Comparison of ENCODE assay signal across 27 cellular contexts in genomic region chr3:127613406-127613805, GRCh38. TPM values are rescaled to one million over a fixed set of nuclear protein-coding genes. Genes with fewer than 3 reads are reported as not detected.
A peak's percentile ranks its signal among the peaks of the same experiment; 100 is the strongest.
DNase-seq lines count a peak whose midpoint lies in the region; ATAC-seq, FAIRE-seq and TF ChIP-seq lines count a peak whose summit lies in the region.
"Had no signal": no experiment of that assay in that cellular context is flagged by ENCODE, and none has a peak within 500 bp of the region (broad histone marks: within the 10 kb centered on the region; RNA-seq: fewer than 3 reads in every experiment).

No MANE protein-coding gene starts in this region.

- no peak overlapping the region for H2AFZ ChIP-seq in HepG2 (ENCODE audit: low read length)

- no peak overlapping the region for H3K9ac ChIP-seq in liver (ENCODE audit: low read depth in 1 of 2, low read length in 2 of 2)
- no peak overlapping the region for H3K9ac ChIP-seq in HepG2 (ENCODE audit: insufficient read depth, low read depth, low read length)
- H3K9ac ChIP-seq in adipocyte (ENCODE audit: low read length), result no peak overlapping the region

- H4K20me1 ChIP-seq in HepG2 (ENCODE audit: insufficient read depth, low read length), result no peaks in the 10 kb centered on the region

- no peak for TF ChIP-seq EP300 in HepG2 (IDR thresholded peaks at IDR 0.05; ENCODE audit: low read depth in 2 of 2, low read length in 2 of 2)
- no peak for TF ChIP-seq EP300 in HepG2 (CRISPR knock-in tag; IDR thresholded peaks at IDR 0.05; ENCODE audit: borderline replicate concordance)

- TF ChIP-seq RAD21 in liver (IDR thresholded peaks at IDR 0.05) (no peak), HepG2 (CRISPR knock-in tag; IDR thresholded peaks at IDR 0.05) (no peak)

- CTCF ChIA-PET in HepG2 (lab: Yijun Ruan, JAX; ENCODE audit: low intra/inter-chr PET ratio, low total read pairs), result no interaction called here

- DNase-seq in HepG2 (ENCODE audit: low spot score), result no peak
- DNase-seq in adipocyte (ENCODE audit: low read depth), result peak; percentile 23
- peak; percentile 6 for DNase-seq in fibroblast of mammary gland (ENCODE audit: low read depth)
- DNase-seq in aorta, result peak; percentile 72 to 81
- no peak for DNase-seq in RPMI8226
- no peak for DNase-seq in activated effector memory CD4-positive, alpha-beta T cell treated with Interleukin-2 at 50 U/mL for 16 hours
- DNase-seq: activated CD4-positive, alpha-beta T cell treated with anti-CD3 and anti-CD28 coated beads for 48 hours; activated CD8-positive, alpha-beta memory T cell treated with anti-CD3 and anti-CD28 coated beads, Interleukin-2, amount 10 ng/mL, durations not matched to agents 7 days and 5 days; brain microvascular endothelial cell; DMS 273 treated with DMSO at 0.1 percent for 48 hours; heart left ventricle; immature natural killer cell; left ventricle myocardium superior; NCI-H1092 treated with DMSO at 0.1 percent for 48 hours; NCI-H1930; NCI-H446; SJCRH30; stimulated activated CD4-positive, alpha-beta T cell treated with anti-CD3 and anti-CD28 coated beads, Interleukin-2, amount 100 ng/mL, for 24 hours; uterus had no signal

- in situ Hi-C loops in HepG2 (cut with HindIII; ENCODE audit: extremely low pct_ligation_motif_present, low pct_unique_long_range_greater_than_20kb), result no loop called here

- H3K79me2 ChIP-seq in HepG2 (ENCODE audit: insufficient read depth, low read length), result no peaks in the 10 kb centered on the region

- ATAC-seq in HepG2 (no peak), aorta (ENCODE audit: low FRiP score) (no peak), HG03175 (IDR thresholded peaks at IDR 0.05; ENCODE audit: unreplicated experiment) (no peak)
- ATAC-seq: activated CD8-positive, alpha-beta memory T cell treated with anti-CD3 and anti-CD28 coated beads, Interleukin-2, amount 10 ng/mL, durations not matched to agents 7 days and 5 days; HCT116; heart left ventricle; left ventricle myocardium superior; Panc1; stimulated activated effector memory CD8-positive, alpha-beta T cell treated with anti-CD3 and anti-CD28 coated beads, Interleukin-12 subunit alpha, Interleukin-12 subunit beta, amount 100 ng/mL, for 72 hours had no signal

- H3K27ac ChIP-seq in liver (ENCODE audit: low read depth in 1 of 2, low read length in 2 of 2), result no peak overlapping the region
- H3K27ac ChIP-seq in HepG2 (ENCODE audit: extremely low read length, insufficient read depth, low read length), result no peak overlapping the region
- no peak overlapping the region for H3K27ac ChIP-seq in aorta (ENCODE audit: low read depth in 1 of 2, low read length in 2 of 2)
- H3K27ac ChIP-seq: brain microvascular endothelial cell, heart left ventricle, SJCRH30, skin epidermis, suprapubic skin, uterus had no signal

- no TSS peak for BruUV-seq in HepG2 (replicated peaks; lab: Mats Ljungman, UMichigan)

- POLR2A ChIA-PET in HepG2 (lab: Yijun Ruan, JAX), result no interaction called here

- H3K4me1 ChIP-seq in liver (ENCODE audit: control insufficient read depth in 4 of 4, insufficient read depth in 4 of 4, low read length in 3 of 4), result peaks cover 5 to 14% (median 8%) of the 10 kb centered on the region in 4 donors
- peaks cover 6% of the 10 kb centered on the region; the same call in 1 of the 2 replicates for H3K4me1 ChIP-seq in HepG2 (ENCODE audit: insufficient read depth, low read length)
- peaks cover 10% of the 10 kb centered on the region for H3K4me1 ChIP-seq in adipocyte (ENCODE audit: control insufficient read depth, insufficient read depth, low read length)
- H3K4me1 ChIP-seq in aorta (ENCODE audit: control insufficient read depth in 1 of 2, insufficient read depth in 2 of 2, low read length in 2 of 2), result peaks cover 0 to 3% of the 10 kb centered on the region in 2 donors
- H3K4me1 ChIP-seq: SJCRH30, suprapubic skin, uterus had no signal

- H3K9me3 ChIP-seq in liver (ENCODE audit: control insufficient read depth in 4 of 4, low read length in 3 of 4), result no peaks in the 10 kb centered on the region
- no peaks in the 10 kb centered on the region for H3K9me3 ChIP-seq in HepG2 (ENCODE audit: low read length)
- no peaks in the 10 kb centered on the region for H3K9me3 ChIP-seq in adipocyte (ENCODE audit: control insufficient read depth, low read length)
- no peaks in the 10 kb centered on the region for H3K9me3 ChIP-seq in aorta (ENCODE audit: control insufficient read depth, low read length)
- H3K9me3 ChIP-seq: heart left ventricle, SJCRH30, suprapubic skin, uterus had no signal

- H3K4me3 ChIP-seq in liver (ENCODE audit: low read depth in 1 of 3, low read length in 3 of 3) (no peak overlapping the region), HepG2 (replicated peaks in 1 of 3; ENCODE audit: insufficient read depth in 1 of 3, low read depth in 2 of 3, low read length in 3 of 3) (no peak overlapping the region), adipocyte (ENCODE audit: low read length) (no peak overlapping the region), fibroblast of mammary gland (ENCODE audit: control insufficient read depth, low read depth, low read length) (no peak overlapping the region), aorta (ENCODE audit: low read length in 2 of 2) (no peak overlapping the region)
- H3K4me3 ChIP-seq: heart left ventricle, SJCRH30, skin epidermis, suprapubic skin, uterus had no signal

- intact Hi-C loops in HepG2 (cut with micrococcal nuclease; ENCODE audit: unreplicated experiment), result no loop called here
- intact Hi-C loops in aorta (cut with DNase I), result no loop called here

- H3K27me3 ChIP-seq in liver (ENCODE audit: control insufficient read depth in 4 of 4, insufficient read depth in 4 of 4, low read length in 3 of 4) (no peaks in the 10 kb centered on the region), HepG2 (ENCODE audit: control insufficient read depth in 1 of 2, insufficient read depth in 2 of 2, low read length in 2 of 2) (no peaks in the 10 kb centered on the region), adipocyte (replicated peaks; ENCODE audit: control insufficient read depth, insufficient read depth, low read length) (no peaks in the 10 kb centered on the region), aorta (ENCODE audit: control insufficient read depth in 1 of 2, insufficient read depth in 2 of 2, low read length in 1 of 2) (no peaks in the 10 kb centered on the region)
- H3K27me3 ChIP-seq: brain microvascular endothelial cell, heart left ventricle, SJCRH30, suprapubic skin, uterus had no signal

- peaks cover 0 to 3% (median under 1%) of the 10 kb centered on the region in 4 donors for H3K36me3 ChIP-seq in liver (ENCODE audit: control insufficient read depth in 4 of 4, insufficient read depth in 3 of 4, low read depth in 1 of 4, low read length in 3 of 4)
- peaks cover 30 to 92% of the 10 kb centered on the region in 2 experiments for H3K36me3 ChIP-seq in HepG2 (replicated peaks in 1 of 2; ENCODE audit: control insufficient read depth in 1 of 2, insufficient read depth in 2 of 2, low read length in 2 of 2)
- peaks cover 7% of the 10 kb centered on the region for H3K36me3 ChIP-seq in adipocyte (ENCODE audit: control insufficient read depth, insufficient read depth, low read length, severe bottlenecking)
- no peaks in the 10 kb centered on the region for H3K36me3 ChIP-seq in aorta (ENCODE audit: control insufficient read depth in 1 of 2, insufficient read depth in 2 of 2, low read length in 1 of 2)
- H3K36me3 ChIP-seq: uterus had no signal

- TF ChIP-seq CTCF in liver (IDR thresholded peaks at IDR 0.05; ENCODE audit: low read depth, low read length, missing input control) (no peak), HepG2 (CRISPR knock-in tag; IDR thresholded peaks at IDR 0.05) (no peak), fibroblast of mammary gland (conservative IDR thresholded peaks at IDR 0.05; ENCODE audit: control insufficient read depth, insufficient read depth, low read depth, low read length) (no peak)

- no peak for FAIRE-seq in HepG2 (lab: Jason Lieb, UNC)
- FAIRE-seq: HTR-8/SVneo had no signal

- TF ChIP-seq POLR2A in HepG2 (IDR thresholded peaks at IDR 0.05; ENCODE audit: insufficient read depth in 1 of 2, low read depth in 2 of 2, low read length in 2 of 2), result no peak

- H3K4me2 ChIP-seq in HepG2 (ENCODE audit: low read depth, low read length), result no peak overlapping the region

RNA-seq across cellular contexts. Expression of gene MCM2, which starts 15.2 kb away (rescaled TPM):
- total RNA-seq in liver (10 to 100 TPM in 1 of 2 donors, 1 to 10 TPM in 1; 2.1 to 98.8 TPM), HepG2 (2016; rRNA removed; fragmentation: Illumina TruSeq; extraction: Trizol) (133 and 134 TPM in 2 replicates), aorta (1 to 10 TPM; 3.5 to 5.1 TPM)
- polyA plus RNA-seq in liver (1 to 10 TPM in 1 of 2 donors, under 1 TPM in 1; 0.58 to 3.4 TPM), HepG2 (2011; rRNA removed) (34.3 and 43.5 TPM in 2 replicates), aorta (1 to 10 TPM; 1.6 to 2.1 TPM)
- total RNA-seq in HepG2 (2016; cell fraction: cytosol; rRNA removed; fragmentation: Illumina TruSeq; extraction: Trizol; ENCODE audit: low read depth), result 22.3 and 24.9 TPM in 2 replicates
- total RNA-seq in HepG2 (2016; cell fraction: insoluble cytoplasmic fraction; rRNA removed; fragmentation: Illumina TruSeq; extraction: Trizol), result 115 and 130 TPM in 2 replicates
- 33.8 and 39.4 TPM in 2 replicates for total RNA-seq in HepG2 (2016; cell fraction: membrane; rRNA removed; fragmentation: Illumina TruSeq; extraction: Trizol)
- 68.8 and 75.2 TPM in 2 replicates for total RNA-seq in HepG2 (2016; cell fraction: nucleus; rRNA removed; fragmentation: Illumina TruSeq; extraction: Trizol)
- polyA plus RNA-seq in HepG2 (2011; cell fraction: cytosol; rRNA removed), result 28.9 and 46.8 TPM in 2 replicates
- 34.6 and 57.1 TPM in 2 replicates for polyA plus RNA-seq in HepG2 (2011; cell fraction: nucleus; rRNA removed)
- 19.7 and 32.1 TPM in 2 replicates for polyA plus RNA-seq in HepG2 (2012)
- polyA plus RNA-seq in HepG2 (2016; cell fraction: cytosol; fragmentation: Illumina TruSeq; extraction: Trizol; ENCODE audit: low read depth), result 7.2 and 8.0 TPM in 2 replicates
- 74.7 and 93.0 TPM in 2 replicates for polyA plus RNA-seq in HepG2 (2016; cell fraction: insoluble cytoplasmic fraction; fragmentation: Illumina TruSeq; extraction: Trizol; ENCODE audit: low read depth)
- polyA plus RNA-seq in HepG2 (2016; cell fraction: membrane; fragmentation: Illumina TruSeq; extraction: Trizol; ENCODE audit: low read depth), result 14.0 and 16.6 TPM in 2 replicates
- polyA plus RNA-seq in HepG2 (2016; cell fraction: nucleus; fragmentation: Illumina TruSeq; extraction: Trizol; ENCODE audit: insufficient read depth, low read depth), result 65.8 and 73.2 TPM in 2 replicates
- 166 and 435 TPM in 2 replicates for polyA minus RNA-seq in HepG2 (2011; rRNA and poly(A)+ RNA removed; ENCODE audit: low replicate concordance)
- 38.0 and 60.1 TPM in 2 replicates for polyA minus RNA-seq in HepG2 (2011; cell fraction: cytosol; rRNA and poly(A)+ RNA removed)
- polyA minus RNA-seq in HepG2 (2011; cell fraction: nucleus; rRNA and poly(A)+ RNA removed), result 20.4 and 28.2 TPM in 2 replicates

RNA-seq across cellular contexts. Expression of gene PODXL2, which starts 15.6 kb away (rescaled TPM):
- total RNA-seq in liver (1 to 10 TPM in 1 of 2 donors, under 1 TPM in 1; 0.67 to 1.4 TPM), HepG2 (2016; rRNA removed; fragmentation: Illumina TruSeq; extraction: Trizol) (13.5 and 25.1 TPM in 2 replicates), aorta (1 to 10 TPM; 2.2 to 4.0 TPM)
- polyA plus RNA-seq in liver (1 to 10 TPM in 1 of 2 donors, under 1 TPM in 1; 0.47 to 1.1 TPM), HepG2 (2011; rRNA removed) (20.4 and 31.7 TPM in 2 replicates), aorta (1 to 10 TPM; 1.3 to 1.9 TPM)
- 11.1 and 12.1 TPM in 2 replicates for total RNA-seq in HepG2 (2016; cell fraction: cytosol; rRNA removed; fragmentation: Illumina TruSeq; extraction: Trizol; ENCODE audit: low read depth)
- 12.9 and 25.2 TPM in 2 replicates for total RNA-seq in HepG2 (2016; cell fraction: insoluble cytoplasmic fraction; rRNA removed; fragmentation: Illumina TruSeq; extraction: Trizol)
- 17.4 and 19.2 TPM in 2 replicates for total RNA-seq in HepG2 (2016; cell fraction: membrane; rRNA removed; fragmentation: Illumina TruSeq; extraction: Trizol)
- total RNA-seq in HepG2 (2016; cell fraction: nucleus; rRNA removed; fragmentation: Illumina TruSeq; extraction: Trizol), result 22.7 and 24.9 TPM in 2 replicates
- 24.7 and 33.2 TPM in 2 replicates for polyA plus RNA-seq in HepG2 (2011; cell fraction: cytosol; rRNA removed)
- polyA plus RNA-seq in HepG2 (2011; cell fraction: nucleus; rRNA removed), result 25.3 and 29.3 TPM in 2 replicates
- 12.3 and 15.4 TPM in 2 replicates for polyA plus RNA-seq in HepG2 (2012)
- polyA plus RNA-seq in HepG2 (2016; cell fraction: cytosol; fragmentation: Illumina TruSeq; extraction: Trizol; ENCODE audit: low read depth), result 13.5 and 14.7 TPM in 2 replicates
- 12.3 and 15.0 TPM in 2 replicates for polyA plus RNA-seq in HepG2 (2016; cell fraction: insoluble cytoplasmic fraction; fragmentation: Illumina TruSeq; extraction: Trizol; ENCODE audit: low read depth)
- 18.5 and 19.8 TPM in 2 replicates for polyA plus RNA-seq in HepG2 (2016; cell fraction: membrane; fragmentation: Illumina TruSeq; extraction: Trizol; ENCODE audit: low read depth)
- 39.4 and 41.1 TPM in 2 replicates for polyA plus RNA-seq in HepG2 (2016; cell fraction: nucleus; fragmentation: Illumina TruSeq; extraction: Trizol; ENCODE audit: insufficient read depth, low read depth)
- 19.7 and 24.8 TPM in 2 replicates for polyA minus RNA-seq in HepG2 (2011; rRNA and poly(A)+ RNA removed; ENCODE audit: low replicate concordance)
- polyA minus RNA-seq in HepG2 (2011; cell fraction: cytosol; rRNA and poly(A)+ RNA removed), result 10.5 and 11.6 TPM in 2 replicates
- 5.3 and 7.3 TPM in 2 replicates for polyA minus RNA-seq in HepG2 (2011; cell fraction: nucleus; rRNA and poly(A)+ RNA removed)

RNA-seq across cellular contexts. Expression of gene TPRA1, which starts 22.9 kb away (rescaled TPM):
- 10 to 100 TPM; 20.6 to 27.1 TPM for total RNA-seq in liver
- 10 to 100 TPM; 17.3 to 21.9 TPM for polyA plus RNA-seq in liver
- 16.0 and 25.8 TPM in 2 replicates for total RNA-seq in HepG2 (2016; rRNA removed; fragmentation: Illumina TruSeq; extraction: Trizol)
- total RNA-seq in HepG2 (2016; cell fraction: cytosol; rRNA removed; fragmentation: Illumina TruSeq; extraction: Trizol; ENCODE audit: low read depth), result 5.2 and 7.7 TPM in 2 replicates
- total RNA-seq in HepG2 (2016; cell fraction: insoluble cytoplasmic fraction; rRNA removed; fragmentation: Illumina TruSeq; extraction: Trizol), result 18.1 and 26.7 TPM in 2 replicates
- 14.2 and 15.9 TPM in 2 replicates for total RNA-seq in HepG2 (2016; cell fraction: membrane; rRNA removed; fragmentation: Illumina TruSeq; extraction: Trizol)
- 19.5 and 20.8 TPM in 2 replicates for total RNA-seq in HepG2 (2016; cell fraction: nucleus; rRNA removed; fragmentation: Illumina TruSeq; extraction: Trizol)
- 25.4 and 35.4 TPM in 2 replicates for polyA plus RNA-seq in HepG2 (2011; rRNA removed)
- polyA plus RNA-seq in HepG2 (2011; cell fraction: cytosol; rRNA removed), result 20.8 and 29.8 TPM in 2 replicates
- polyA plus RNA-seq in HepG2 (2011; cell fraction: nucleus; rRNA removed), result 39.0 and 41.7 TPM in 2 replicates
- 13.0 and 16.0 TPM in 2 replicates for polyA plus RNA-seq in HepG2 (2012)
- polyA plus RNA-seq in HepG2 (2016; cell fraction: cytosol; fragmentation: Illumina TruSeq; extraction: Trizol; ENCODE audit: low read depth), result 5.6 and 6.4 TPM in 2 replicates
- polyA plus RNA-seq in HepG2 (2016; cell fraction: insoluble cytoplasmic fraction; fragmentation: Illumina TruSeq; extraction: Trizol; ENCODE audit: low read depth), result 14.3 TPM in 2 replicates
- 9.6 and 10.9 TPM in 2 replicates for polyA plus RNA-seq in HepG2 (2016; cell fraction: membrane; fragmentation: Illumina TruSeq; extraction: Trizol; ENCODE audit: low read depth)
- 34.7 and 36.4 TPM in 2 replicates for polyA plus RNA-seq in HepG2 (2016; cell fraction: nucleus; fragmentation: Illumina TruSeq; extraction: Trizol; ENCODE audit: insufficient read depth, low read depth)
- 60.4 and 130 TPM in 2 replicates for polyA minus RNA-seq in HepG2 (2011; rRNA and poly(A)+ RNA removed; ENCODE audit: low replicate concordance)
- 12.0 and 12.9 TPM in 2 replicates for polyA minus RNA-seq in HepG2 (2011; cell fraction: cytosol; rRNA and poly(A)+ RNA removed)
- polyA minus RNA-seq in HepG2 (2011; cell fraction: nucleus; rRNA and poly(A)+ RNA removed), result 12.6 and 20.5 TPM in 2 replicates
- 10 to 100 TPM; 20.0 to 28.5 TPM for total RNA-seq in aorta
- polyA plus RNA-seq in aorta, result 10 to 100 TPM in 1 of 2 donors, 1 to 10 TPM in 1; 7.8 to 45.2 TPM

RNA-seq across cellular contexts. Expression of gene ABTB1, which starts 59.3 kb away (rescaled TPM):
- total RNA-seq in liver (1 to 10 TPM; 9.7 to 9.8 TPM), HepG2 (2016; rRNA removed; fragmentation: Illumina TruSeq; extraction: Trizol) (0.24 and 0.42 TPM in 2 replicates), aorta (10 to 100 TPM; 49.8 to 75.4 TPM)
- polyA plus RNA-seq in liver (10 to 100 TPM; 12.1 to 14.1 TPM), HepG2 (2011; rRNA removed) (14.5 and 17.9 TPM in 2 replicates), aorta (100 to 1,000 TPM in 1 of 2 donors, 10 to 100 TPM in 1; 28.7 to 263 TPM)
- 0.09 and 0.30 TPM in 2 replicates for total RNA-seq in HepG2 (2016; cell fraction: cytosol; rRNA removed; fragmentation: Illumina TruSeq; extraction: Trizol; ENCODE audit: low read depth)
- total RNA-seq in HepG2 (2016; cell fraction: insoluble cytoplasmic fraction; rRNA removed; fragmentation: Illumina TruSeq; extraction: Trizol), result 0.13 and 0.30 TPM in 2 replicates
- total RNA-seq in HepG2 (2016; cell fraction: membrane; rRNA removed; fragmentation: Illumina TruSeq; extraction: Trizol), result 0.56 and 0.72 TPM in 2 replicates
- 1.0 and 2.3 TPM in 2 replicates for total RNA-seq in HepG2 (2016; cell fraction: nucleus; rRNA removed; fragmentation: Illumina TruSeq; extraction: Trizol)
- polyA plus RNA-seq in HepG2 (2011; cell fraction: cytosol; rRNA removed), result 12.3 and 15.2 TPM in 2 replicates
- polyA plus RNA-seq in HepG2 (2011; cell fraction: nucleus; rRNA removed), result 97.1 and 99.3 TPM in 2 replicates
- polyA plus RNA-seq in HepG2 (2012), result 7.0 and 10.3 TPM in 2 replicates
- 0.44 and 0.71 TPM in 2 replicates for polyA plus RNA-seq in HepG2 (2016; cell fraction: cytosol; fragmentation: Illumina TruSeq; extraction: Trizol; ENCODE audit: low read depth)
- polyA plus RNA-seq in HepG2 (2016; cell fraction: insoluble cytoplasmic fraction; fragmentation: Illumina TruSeq; extraction: Trizol; ENCODE audit: low read depth), result 0.98 and 1.0 TPM in 2 replicates
- 0.39 and 0.88 TPM in 2 replicates for polyA plus RNA-seq in HepG2 (2016; cell fraction: membrane; fragmentation: Illumina TruSeq; extraction: Trizol; ENCODE audit: low read depth)
- polyA plus RNA-seq in HepG2 (2016; cell fraction: nucleus; fragmentation: Illumina TruSeq; extraction: Trizol; ENCODE audit: insufficient read depth, low read depth), result 2.9 and 3.4 TPM in 2 replicates
- 33.1 and 57.2 TPM in 2 replicates for polyA minus RNA-seq in HepG2 (2011; rRNA and poly(A)+ RNA removed; ENCODE audit: low replicate concordance)
- 6.9 and 10.2 TPM in 2 replicates for polyA minus RNA-seq in HepG2 (2011; cell fraction: cytosol; rRNA and poly(A)+ RNA removed)
- polyA minus RNA-seq in HepG2 (2011; cell fraction: nucleus; rRNA and poly(A)+ RNA removed), result 15.7 and 18.6 TPM in 2 replicates

Comparison
In these comparisons a context has a peak if more than half of its experiments do, and no peak if none do; other contexts are left out.
1. DNase-seq: peak in adipocyte (single experiment), fibroblast of mammary gland (single experiment) and aorta (2 of 2); none in HepG2 (single experiment), RPMI8226 (single experiment) and activated effector memory CD4-positive, alpha-beta T cell treated with Interleukin-2 at 50 U/mL for 16 hours (single experiment).